12 cellular contexts compared by ENCODE assay signal in genomic region chr6:90097357-90097756, GRCh38.
DNase-seq lines count a peak whose midpoint lies in the region; ATAC-seq and TF ChIP-seq lines count a peak whose summit lies in the region.
"Had no signal": no experiment of that assay in that cellular context is flagged by ENCODE, and none has a peak within 500 bp of the region (broad histone marks: within the 10 kb centered on the region; RNA-seq: fewer than 3 reads in every experiment).

No MANE protein-coding gene starts in this region.

- peak overlapping the region; percentile 73 to 80 for H3K27ac ChIP-seq in breast epithelium
- H3K27ac ChIP-seq: colonic mucosa had no signal

- no peak for DNase-seq in stimulated activated naive CD8-positive, alpha-beta T cell treated with anti-CD3 and anti-CD28 coated beads, Interleukin-15, amount 100 ng/mL, for 72 hours
- DNase-seq in breast epithelium (ENCODE audit: low spot score in 2 of 2) (no peak), SIG-M5 (lab: John Stamatoyannopoulos, UW) (no peak), NCI-H526 treated with DMSO at 0.1 percent for 48 hours (lab: John Stamatoyannopoulos, UW) (no peak), cerebellum (ENCODE audit: low spot score) (no peak)
- DNase-seq in naive thymus-derived CD8-positive, alpha-beta T cell = no peak
- DNase-seq: activated CD4-positive, alpha-beta T cell treated with anti-CD3 and anti-CD28 coated beads, Interleukin-2, amount 50 U/mL, for 1 hour; colonic mucosa; DMS79; NCI-H2107 had no signal

- H3K9me3 Mint-ChIP-seq in stimulated activated naive CD8-positive, alpha-beta T cell treated with anti-CD3 and anti-CD28 coated beads, Interleukin-15, Interleukin-2, amounts not matched to agents 100 ng/mL and 50 ng/mL, for 24 hours = peaks cover 5% of the 10 kb centered on the region
- peaks cover 0 to 5% of the 10 kb centered on the region in 2 donors for H3K9me3 Mint-ChIP-seq in stimulated activated naive CD8-positive, alpha-beta T cell treated with anti-CD3 and anti-CD28 coated beads, Interleukin-15, amount 100 ng/mL, for 72 hours
- no peaks in the 10 kb centered on the region for H3K9me3 Mint-ChIP-seq in naive thymus-derived CD8-positive, alpha-beta T cell

- H3K4me3 Mint-ChIP-seq in stimulated activated naive CD8-positive, alpha-beta T cell treated with anti-CD3 and anti-CD28 coated beads, Interleukin-15, Interleukin-2, amounts not matched to agents 100 ng/mL and 50 ng/mL, for 24 hours = no peak overlapping the region
- H3K4me3 Mint-ChIP-seq in stimulated activated naive CD8-positive, alpha-beta T cell treated with anti-CD3 and anti-CD28 coated beads, Interleukin-15, amount 100 ng/mL, for 72 hours = peak overlapping the region in 1 of 2 donors; percentile 71
- peak overlapping the region in 4 of 10 donors; percentile 20 to 74 (median 60) for H3K4me3 Mint-ChIP-seq in naive thymus-derived CD8-positive, alpha-beta T cell

- no peak overlapping the region for H3K4me3 ChIP-seq in breast epithelium
- H3K4me3 ChIP-seq: colonic mucosa had no signal

- H3K36me3 Mint-ChIP-seq in stimulated activated naive CD8-positive, alpha-beta T cell treated with anti-CD3 and anti-CD28 coated beads, Interleukin-15, Interleukin-2, amounts not matched to agents 100 ng/mL and 50 ng/mL, for 24 hours (ENCODE audit: low read depth) = peaks cover 47% of the 10 kb centered on the region
- H3K36me3 Mint-ChIP-seq in naive thymus-derived CD8-positive, alpha-beta T cell = peaks cover 0 to 6% (median 5%) of the 10 kb centered on the region in 3 donors

- TF ChIP-seq POLR2A in breast epithelium (IDR thresholded peaks at IDR 0.05) = no peak

- no peaks in the 10 kb centered on the region for H3K4me1 ChIP-seq in breast epithelium
- H3K4me1 ChIP-seq: colonic mucosa had no signal

- no peaks in the 10 kb centered on the region for H3K27me3 Mint-ChIP-seq in stimulated activated naive CD8-positive, alpha-beta T cell treated with anti-CD3 and anti-CD28 coated beads, Interleukin-15, Interleukin-2, amounts not matched to agents 100 ng/mL and 50 ng/mL, for 24 hours
- H3K27me3 Mint-ChIP-seq in stimulated activated naive CD8-positive, alpha-beta T cell treated with anti-CD3 and anti-CD28 coated beads, Interleukin-15, amount 100 ng/mL, for 72 hours = no peaks in the 10 kb centered on the region
- no peaks in the 10 kb centered on the region for H3K27me3 Mint-ChIP-seq in naive thymus-derived CD8-positive, alpha-beta T cell

- intact Hi-C loops in breast epithelium (cut with DNase I; ENCODE audit: low total_unique reads) = no loop called here

- H3K27me3 ChIP-seq in breast epithelium = no peaks in the 10 kb centered on the region
- H3K27me3 ChIP-seq: colonic mucosa had no signal

- H3K9me3 ChIP-seq in breast epithelium = no peaks in the 10 kb centered on the region
- H3K9me3 ChIP-seq: colonic mucosa had no signal

- ATAC-seq in stimulated activated naive CD8-positive, alpha-beta T cell treated with anti-CD3 and anti-CD28 coated beads, Interleukin-15, amount 100 ng/mL, for 72 hours = no peak
- ATAC-seq in naive thymus-derived CD8-positive, alpha-beta T cell = no peak
- no peak for ATAC-seq in HG02678 (IDR thresholded peaks at IDR 0.05; ENCODE audit: unreplicated experiment)

- POLR2A ChIA-PET in naive thymus-derived CD8-positive, alpha-beta T cell (lab: Charles Lee) = interaction anchor here (0.9 to 1.7 kb wide), 4 partner anchors 10 to 199 kb away, joined by 3 to 5 read pairs (median 4); partner anchors contain the start of gene BACH2

- H3K4me1 Mint-ChIP-seq in stimulated activated naive CD8-positive, alpha-beta T cell treated with anti-CD3 and anti-CD28 coated beads, Interleukin-15, Interleukin-2, amounts not matched to agents 100 ng/mL and 50 ng/mL, for 24 hours (ENCODE audit: low read depth) = peaks cover 100% of the 10 kb centered on the region
- peaks cover 99% of the 10 kb centered on the region for H3K4me1 Mint-ChIP-seq in stimulated activated naive CD8-positive, alpha-beta T cell treated with anti-CD3 and anti-CD28 coated beads, Interleukin-15, amount 100 ng/mL, for 72 hours
- peaks cover 41 to 92% (median 90%) of the 10 kb centered on the region in 4 donors for H3K4me1 Mint-ChIP-seq in naive thymus-derived CD8-positive, alpha-beta T cell

- no peak for TF ChIP-seq CTCF in breast epithelium (IDR thresholded peaks at IDR 0.05)

- no peaks in the 10 kb centered on the region for H3K36me3 ChIP-seq in breast epithelium
- H3K36me3 ChIP-seq: colonic mucosa had no signal

- peak overlapping the region; percentile 88 for H3K27ac Mint-ChIP-seq in stimulated activated naive CD8-positive, alpha-beta T cell treated with anti-CD3 and anti-CD28 coated beads, Interleukin-15, Interleukin-2, amounts not matched to agents 100 ng/mL and 50 ng/mL, for 24 hours
- H3K27ac Mint-ChIP-seq in stimulated activated naive CD8-positive, alpha-beta T cell treated with anti-CD3 and anti-CD28 coated beads, Interleukin-15, amount 100 ng/mL, for 72 hours = no peak overlapping the region
- H3K27ac Mint-ChIP-seq in naive thymus-derived CD8-positive, alpha-beta T cell = peak overlapping the region in 7 of 10 donors; percentile 9 to 96 (median 80)

Comparison
In these comparisons a context has a peak if more than half of its experiments do, and no peak if none do; other contexts are left out.
1. H3K27ac Mint-ChIP-seq: peak in stimulated activated naive CD8-positive, alpha-beta T cell treated with anti-CD3 and anti-CD28 coated beads, Interleukin-15, Interleukin-2, amounts not matched to agents 100 ng/mL and 50 ng/mL, for 24 hours (single experiment) and naive thymus-derived CD8-positive, alpha-beta T cell (7 of 10); none in stimulated activated naive CD8-positive, alpha-beta T cell treated with anti-CD3 and anti-CD28 coated beads, Interleukin-15, amount 100 ng/mL, for 72 hours (0 of 2).